In the genomic region with DNA sequence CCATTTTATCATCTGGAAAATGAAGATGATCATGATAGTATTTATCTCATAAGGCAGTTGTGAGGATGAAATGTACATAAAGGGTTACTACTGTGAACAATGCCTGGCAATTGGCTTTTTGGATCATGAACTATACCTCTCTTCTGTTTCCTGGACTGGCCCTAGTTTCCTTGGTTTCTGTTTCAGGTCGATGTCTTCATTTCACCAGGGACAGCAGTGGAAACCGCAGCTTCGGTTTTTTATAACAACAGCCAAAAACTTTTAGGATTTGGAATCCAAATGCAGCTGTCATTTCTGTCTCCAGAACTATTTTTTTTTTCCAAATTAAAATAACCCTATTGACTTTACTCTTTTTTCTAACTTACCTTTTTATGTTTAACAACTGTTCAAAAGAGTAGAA, we compare ENCODE assay signal across 27 cellular contexts.
A peak's percentile ranks its signal among the peaks of the same experiment; 100 is the strongest.
DNase-seq lines count a peak whose midpoint lies in the region; ATAC-seq and TF ChIP-seq lines count a peak whose summit lies in the region.
"Had no signal": no experiment of that assay in that cellular context is flagged by ENCODE, and none has a peak within 500 bp of the region (broad histone marks: within the 10 kb centered on the region; RNA-seq: fewer than 3 reads in every experiment).

No MANE protein-coding gene starts in this region.

- no CpG with 5 or more reads among the region's 3 CpGs for WGBS in H9 (ENCODE audit: extremely low coverage, insufficient read length, low lambda C conversion rate)
- WGBS in prostate gland, result 50% methylated on average over 3 of the region's 3 CpGs

- no peak overlapping the region for H3K18ac ChIP-seq in H9 (ENCODE audit: insufficient read length, low read depth, low read length)

- H3K23ac ChIP-seq in H9 (ENCODE audit: insufficient read length, low read depth, low read length), result no peak overlapping the region

- H3K27me3 Mint-ChIP-seq in H9 (ENCODE audit: low read depth) (no peaks in the 10 kb centered on the region), T-helper 17 cell (no peaks in the 10 kb centered on the region)
- H3K27me3 Mint-ChIP-seq: activated naive CD8-positive, alpha-beta T cell treated with anti-CD3 and anti-CD28 coated beads, Interleukin-2, amount 10 ng/mL, durations not matched to agents 7 days and 5 days; CD4-positive, alpha-beta memory T cell; memory B cell; naive thymus-derived CD8-positive, alpha-beta T cell had no signal

- H3K9ac ChIP-seq in H9 (ENCODE audit: extremely low read depth, insufficient read length, low read length), result no peak overlapping the region
- H3K9ac ChIP-seq: KMS-11, parathyroid adenoma had no signal

- H3K36me3 ChIP-seq in prostate gland, result no peaks in the 10 kb centered on the region
- H3K36me3 ChIP-seq: cardiac muscle cell had no signal

- intact Hi-C loops in prostate gland (cut with DNase I), result no loop called here

- DNase-seq in AG08395 (ENCODE audit: low spot score) (peak; percentile 42), H9 (no peak), cardiac fibroblast (ENCODE audit: low read depth in 2 of 2) (peak; percentile 62 to 65), lung microvascular endothelial cell (ENCODE audit: low read depth in 2 of 2) (peak; percentile 57 to 73), T-helper 17 cell (no peak), SIG-M5 (lab: John Stamatoyannopoulos, UW) (no peak), prostate gland (ENCODE audit: low spot score) (no peak)
- DNase-seq: activated CD4-positive, alpha-beta T cell treated with anti-CD3 and anti-CD28 coated beads for 48 hours; activated naive CD8-positive, alpha-beta T cell treated with anti-CD3 and anti-CD28 coated beads, Interleukin-2, amount 10 ng/mL, durations not matched to agents 7 days and 5 days; CD4-positive, alpha-beta memory T cell; DMS153; head of caudate nucleus; naive thymus-derived CD8-positive, alpha-beta T cell; NCI-H1092 treated with DMSO at 0.1 percent for 48 hours; NCI-H2029 treated with DMSO at 0.1 percent for 48 hours; NCI-H446 treated with DMSO at 0.1 percent for 48 hours; NK-92 treated with Interleukin-12 subunit alpha and Interleukin-12 subunit beta, amount 100 ng/mL, for 24 hours; RPMI8226; small intestine; stimulated activated CD8-positive, alpha-beta memory T cell treated with anti-CD3 and anti-CD28 coated beads, Interleukin-4, amount 100 ng/mL, for 48 hours; SW 1271 had no signal

- H4K5ac ChIP-seq in H9 (ENCODE audit: insufficient read length, low read depth, low read length), result no peak overlapping the region

- H3K9me3 ChIP-seq in H9 (ENCODE audit: control insufficient read depth, low read depth, low read length), result no peaks in the 10 kb centered on the region
- no peaks in the 10 kb centered on the region for H3K9me3 ChIP-seq in T-helper 17 cell (ENCODE audit: control insufficient read depth, low read length, poor library complexity, severe bottlenecking)
- H3K9me3 ChIP-seq in prostate gland, result no peaks in the 10 kb centered on the region

- no peaks in the 10 kb centered on the region; a peak in 1 of 5 replicates for H3K9me3 Mint-ChIP-seq in H9
- H3K9me3 Mint-ChIP-seq: activated naive CD8-positive, alpha-beta T cell treated with anti-CD3 and anti-CD28 coated beads, Interleukin-2, amount 10 ng/mL, durations not matched to agents 7 days and 5 days; activated T-helper 2 cell treated with anti-CD3 and anti-CD28 coated beads, Interferon-gamma antibody, Interleukin-2, Interleukin-4, amounts not matched to agents 10 μg/mL and 5 μg/mL and 100 μg/mL, durations not matched to agents 14 hours and 24 hours and 36 hours had no signal

- no peak overlapping the region for H4K8ac ChIP-seq in H9 (replicated peaks; ENCODE audit: insufficient read length, low read depth, low read length)

- no peak overlapping the region for H3T11ph ChIP-seq in H9 (ENCODE audit: low read length)

- H3K56ac ChIP-seq in H9 (ENCODE audit: insufficient read length, low read depth, low read length), result no peak overlapping the region

- ATAC-seq in T-helper 17 cell (no peak), HG02588 (IDR thresholded peaks at IDR 0.05; ENCODE audit: unreplicated experiment) (no peak)
- ATAC-seq: naive thymus-derived CD8-positive, alpha-beta T cell had no signal

- H3K36me3 Mint-ChIP-seq in H9 (ENCODE audit: insufficient read depth in 1 of 3, low read depth in 3 of 3) (peaks cover 0 to 4% (median 1%) of the 10 kb centered on the region in 3 experiments; a peak in 1 of 7 replicates), T-helper 17 cell (ENCODE audit: low read depth) (no peaks in the 10 kb centered on the region)
- H3K36me3 Mint-ChIP-seq: activated naive CD8-positive, alpha-beta T cell treated with anti-CD3 and anti-CD28 coated beads, Interleukin-2, amount 10 ng/mL, durations not matched to agents 7 days and 5 days; CD4-positive, alpha-beta memory T cell; memory B cell; naive thymus-derived CD8-positive, alpha-beta T cell had no signal

- H3K27ac ChIP-seq in H9 (ENCODE audit: insufficient read length, low read depth, low read length) (no peak overlapping the region), prostate gland (no peak overlapping the region)
- H3K27ac ChIP-seq: cardiac muscle cell, KMS-11, parathyroid adenoma had no signal

- no peak overlapping the region for H2AFZ ChIP-seq in H9 (ENCODE audit: low read length)
- H2AFZ ChIP-seq: parathyroid adenoma had no signal

- H4K91ac ChIP-seq in H9 (ENCODE audit: insufficient read length, low read depth, low read length), result no peak overlapping the region

- H3K4me1 Mint-ChIP-seq in H9 (peaks cover 53 to 64% of the 10 kb centered on the region in 2 experiments), T-helper 17 cell (no peaks in the 10 kb centered on the region)
- H3K4me1 Mint-ChIP-seq: activated naive CD8-positive, alpha-beta T cell treated with anti-CD3 and anti-CD28 coated beads, Interleukin-2, amount 10 ng/mL, durations not matched to agents 7 days and 5 days; CD4-positive, alpha-beta memory T cell; memory B cell had no signal

- H3K4me3 ChIP-seq in cardiac fibroblast (replicated peaks in 1 of 2; ENCODE audit: low read depth in 2 of 2, low read length in 2 of 2), result no peak overlapping the region
- no peak overlapping the region for H3K4me3 ChIP-seq in prostate gland
- H3K4me3 ChIP-seq: cardiac muscle cell had no signal

- no peaks in the 10 kb centered on the region for H4K20me1 ChIP-seq in H9 (ENCODE audit: control insufficient read depth, insufficient read depth, insufficient read length)

- no peak for TF ChIP-seq POLR2A in prostate gland (IDR thresholded peaks at IDR 0.05)

- no peak overlapping the region for H3K4me2 ChIP-seq in H9 (ENCODE audit: insufficient read depth, insufficient read length, low read length)
- H3K4me2 ChIP-seq: KMS-11 had no signal

- H2BK20ac ChIP-seq in H9 (ENCODE audit: low read depth, low read length, poor library complexity, severe bottlenecking), result peak overlapping the region; percentile 96

- no peaks in the 10 kb centered on the region for H3K79me1 ChIP-seq in H9 (ENCODE audit: insufficient read depth, low read depth, low read length, poor library complexity, severe bottlenecking)

- no peak overlapping the region for H2BK15ac ChIP-seq in H9 (ENCODE audit: low read depth, low read length)

- no peak for TF ChIP-seq CTCF in H9 (conservative IDR thresholded peaks at IDR 0.05)
- TF ChIP-seq CTCF in cardiac fibroblast (IDR thresholded peaks at IDR 0.05; ENCODE audit: low read depth, low read length), result no peak
- no peak for TF ChIP-seq CTCF in prostate gland (IDR thresholded peaks at IDR 0.05)

- H3K4me3 Mint-ChIP-seq in H9 (no peak overlapping the region), T-helper 17 cell (no peak overlapping the region)
- H3K4me3 Mint-ChIP-seq: activated naive CD8-positive, alpha-beta T cell treated with anti-CD3 and anti-CD28 coated beads, Interleukin-2, amount 10 ng/mL, durations not matched to agents 7 days and 5 days; CD4-positive, alpha-beta memory T cell; memory B cell; naive thymus-derived CD8-positive, alpha-beta T cell had no signal

- H3K4me1 ChIP-seq in H9 (ENCODE audit: insufficient read depth, low read length) (peaks cover 8% of the 10 kb centered on the region), prostate gland (replicated peaks) (no peaks in the 10 kb centered on the region)
- H3K4me1 ChIP-seq: parathyroid adenoma had no signal

- no peak overlapping the region; the same call in 1 of the 2 replicates for H3K4ac ChIP-seq in H9 (ENCODE audit: low read depth, low read length)

- no peaks in the 10 kb centered on the region for H3K23me2 ChIP-seq in H9 (ENCODE audit: insufficient read length, low read depth, low read length, poor library complexity, severe bottlenecking)

- H2BK120ac ChIP-seq in H9 (ENCODE audit: low read depth, low read length, poor library complexity, severe bottlenecking), result no peak overlapping the region

- H3K27me3 ChIP-seq in H9 (ENCODE audit: insufficient read depth, low read length) (no peaks in the 10 kb centered on the region), prostate gland (replicated peaks; ENCODE audit: insufficient read depth) (no peaks in the 10 kb centered on the region)
- H3K27me3 ChIP-seq: cardiac muscle cell had no signal

- no peak overlapping the region for H2BK5ac ChIP-seq in H9 (ENCODE audit: insufficient read length, low read length)

- H2BK12ac ChIP-seq in H9 (ENCODE audit: insufficient read length, low read depth, low read length), result no peak overlapping the region

- H3K27ac Mint-ChIP-seq in H9, result peak overlapping the region in 1 of 3 experiments; percentile 42; a peak in 2 of 7 replicates
- no peak overlapping the region for H3K27ac Mint-ChIP-seq in T-helper 17 cell
- H3K27ac Mint-ChIP-seq: activated naive CD8-positive, alpha-beta T cell treated with anti-CD3 and anti-CD28 coated beads, Interleukin-2, amount 10 ng/mL, durations not matched to agents 7 days and 5 days; activated T-helper 2 cell treated with anti-CD3 and anti-CD28 coated beads, Interferon-gamma antibody, Interleukin-2, Interleukin-4, amounts not matched to agents 10 μg/mL and 5 μg/mL and 100 μg/mL, durations not matched to agents 14 hours and 24 hours and 36 hours; CD4-positive, alpha-beta memory T cell; memory B cell; naive thymus-derived CD8-positive, alpha-beta T cell had no signal

- no peaks in the 10 kb centered on the region for H3K79me2 ChIP-seq in H9 (ENCODE audit: insufficient read depth, low read length)
- H3K79me2 ChIP-seq: parathyroid adenoma had no signal

- H3K14ac ChIP-seq in H9 (ENCODE audit: insufficient read depth, low read length), result no peak overlapping the region

- H2AK5ac ChIP-seq in H9 (ENCODE audit: insufficient read length, low read length), result no peak overlapping the region

Comparison
In these comparisons a context has a peak if more than half of its experiments do, and no peak if none do; other contexts are left out.
1. DNase-seq: peak in AG08395 (single experiment), cardiac fibroblast (2 of 2) and lung microvascular endothelial cell (2 of 2); none in H9 (single experiment), T-helper 17 cell (0 of 3), SIG-M5 (single experiment) and prostate gland (single experiment).